Comparison of ENCODE assay signal across 28 cellular contexts in the genomic region with DNA sequence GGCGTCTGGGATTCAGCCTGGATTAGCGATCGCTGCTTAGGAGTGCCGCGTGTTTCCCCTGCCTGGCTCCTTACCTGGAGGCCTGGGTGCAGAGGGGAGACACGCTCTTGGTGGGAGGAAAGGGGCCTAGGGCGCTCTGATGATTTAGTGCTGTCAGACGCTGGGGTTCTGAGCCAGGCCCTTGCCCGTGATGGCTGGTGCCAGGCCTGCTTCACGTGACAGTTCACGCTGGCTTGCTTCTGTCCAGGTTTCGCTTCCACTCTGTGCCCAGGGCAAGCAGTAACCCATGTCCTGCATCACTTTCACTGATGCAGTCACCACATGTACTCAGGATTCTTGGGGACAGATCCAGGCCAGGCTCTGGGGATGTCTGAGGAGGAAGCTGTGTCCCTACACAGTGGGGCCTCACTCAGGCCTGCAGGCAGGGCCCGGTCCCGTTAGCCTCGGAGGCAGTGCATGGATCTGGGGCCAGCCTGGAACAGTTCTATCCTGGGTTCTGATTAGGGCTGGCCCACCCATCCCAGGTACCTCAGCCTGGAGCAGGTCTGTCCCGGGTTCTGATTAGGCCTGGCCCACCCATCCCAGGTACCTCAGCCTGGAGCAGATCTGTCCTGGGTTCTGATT.
"Had no signal": no experiment of that assay in that cellular context is flagged by ENCODE, and none has a peak within 500 bp of the region (broad histone marks: within the 10 kb centered on the region; RNA-seq: fewer than 3 reads in every experiment).

No MANE protein-coding gene starts in this region.

- H3K27me3 Mint-ChIP-seq: naive B cell; stimulated activated memory B cell treated with anti-CD40 and anti-IgM and Interleukin-4, amounts not matched to agents 10 μg/mL and 1 μg/mL and 100 μg/mL, for 72 hours had no signal

- H3K4me3 Mint-ChIP-seq: mesothelial cell of epicardium; natural killer cell; nephron progenitor cell; neural progenitor cell; stimulated activated memory B cell treated with anti-CD40 and anti-IgM and Interleukin-4, amounts not matched to agents 10 μg/mL and 1 μg/mL and 100 μg/mL, for 72 hours had no signal

- H3K9me3 ChIP-seq: lower lobe of right lung, pancreas, psoas muscle, right lobe of liver, suprapubic skin, thoracic aorta, tibial artery, upper lobe of right lung had no signal

- H3K4me2 ChIP-seq: neural progenitor cell, smooth muscle cell had no signal

- H2AFZ ChIP-seq: neural progenitor cell had no signal

- H3K27ac ChIP-seq: left lung, lower lobe of right lung, neural progenitor cell, pancreas, psoas muscle, right lobe of liver, stomach, suprapubic skin, thoracic aorta, tibial artery, upper lobe of right lung had no signal

- H3K4me3 ChIP-seq: left lung, lower lobe of right lung, neural progenitor cell, pancreas, psoas muscle, right lobe of liver, smooth muscle cell, stomach, suprapubic skin, thoracic aorta, tibial artery, upper lobe of right lung had no signal

- ATAC-seq: left colon; left lung; lower lobe of right lung; natural killer cell; right lobe of liver; stimulated activated memory B cell treated with anti-CD40 and anti-IgM and Interleukin-4, amounts not matched to agents 10 μg/mL and 1 μg/mL and 100 μg/mL, for 72 hours; stimulated activated naive CD8-positive, alpha-beta T cell treated with anti-CD3 and anti-CD28 coated beads, Interleukin-15, Interleukin-2, amounts not matched to agents 100 U/mL and 50 U/mL, for 24 hours; upper lobe of right lung had no signal

- H3K9ac ChIP-seq: neural progenitor cell had no signal

- H3K27ac Mint-ChIP-seq: mesothelial cell of epicardium; natural killer cell; nephron progenitor cell; neural progenitor cell; stimulated activated memory B cell treated with anti-CD40 and anti-IgM and Interleukin-4, amounts not matched to agents 10 μg/mL and 1 μg/mL and 100 μg/mL, for 72 hours had no signal

- DNase-seq: hippocampal formation; kidney glomerular epithelial cell; left colon; lower lobe of right lung; mammary epithelial cell; mesendoderm; naive B cell; natural killer cell; nephron progenitor cell; pancreas; psoas muscle; right lobe of liver; stimulated activated CD4-positive, alpha-beta T cell treated with anti-CD3 and anti-CD28 coated beads, Interleukin-1b, Interleukin-23, amount 100 ng/mL, for 48 hours; stimulated activated CD4-positive, alpha-beta T cell treated with anti-CD3 and anti-CD28 coated beads, Interleukin-2, amount 100 ng/mL, for 48 hours; stimulated activated CD4-positive, alpha-beta T cell treated with anti-CD3 and anti-CD28 coated beads, Interleukin-4, amount 100 ng/mL, for 4 hours; stimulated activated CD8-positive, alpha-beta memory T cell treated with anti-CD3 and anti-CD28 coated beads, Interleukin-4, amount 100 ng/mL, for 48 hours; stimulated activated naive CD8-positive, alpha-beta T cell treated with anti-CD3 and anti-CD28 coated beads, Interleukin-15, Interleukin-2, amounts not matched to agents 100 U/mL and 50 U/mL, for 24 hours; stomach; tibial artery; trophoblast cell; upper lobe of right lung had no signal

- H3K36me3 ChIP-seq: left lung, lower lobe of right lung, neural progenitor cell, pancreas, right lobe of liver, stomach, suprapubic skin, thoracic aorta, tibial artery, upper lobe of right lung had no signal

- H3K36me3 Mint-ChIP-seq: mesothelial cell of epicardium; natural killer cell; stimulated activated memory B cell treated with anti-CD40 and anti-IgM and Interleukin-4, amounts not matched to agents 10 μg/mL and 1 μg/mL and 100 μg/mL, for 72 hours had no signal

- H3K27me3 ChIP-seq: left lung, neural progenitor cell, pancreas, right lobe of liver, suprapubic skin, tibial artery, upper lobe of right lung had no signal

- H3K4me1 ChIP-seq: left lung, lower lobe of right lung, neural progenitor cell, pancreas, psoas muscle, right lobe of liver, stomach, suprapubic skin, tibial artery, upper lobe of right lung had no signal

- H3K4me1 Mint-ChIP-seq: mesothelial cell of epicardium; natural killer cell; nephron progenitor cell; stimulated activated memory B cell treated with anti-CD40 and anti-IgM and Interleukin-4, amounts not matched to agents 10 μg/mL and 1 μg/mL and 100 μg/mL, for 72 hours had no signal
